9 cellular contexts compared by ENCODE assay signal in genomic region chr11:35182317-35182939, GRCh38. TPM values are rescaled to one million over a fixed set of nuclear protein-coding genes. Genes with fewer than 3 reads are reported as not detected.
DNase-seq lines count a peak whose midpoint lies in the region; ATAC-seq and FAIRE-seq lines count a peak whose summit lies in the region.
"Had no signal": no experiment of that assay in that cellular context is flagged by ENCODE, and none has a peak within 500 bp of the region (broad histone marks: within the 10 kb centered on the region; RNA-seq: fewer than 3 reads in every experiment).

No MANE protein-coding gene starts in this region.

- WGBS in urinary bladder: 88% methylated on average over 6 of the region's 6 CpGs

- no peak for ATAC-seq in stimulated activated naive CD8-positive, alpha-beta T cell treated with anti-CD3 and anti-CD28 coated beads, Interleukin-15, Interleukin-2, amounts not matched to agents 100 U/mL and 50 U/mL, for 24 hours
- ATAC-seq in HG02840 (IDR thresholded peaks at IDR 0.05; ENCODE audit: low FRiP score, unreplicated experiment): peak; percentile 56
- ATAC-seq in T-cell (replicated peaks in 1 of 4): peak in 1 of 4 experiments; percentile 5

- DNase-seq in stimulated activated naive CD8-positive, alpha-beta T cell treated with anti-CD3 and anti-CD28 coated beads, Interleukin-15, Interleukin-2, amounts not matched to agents 100 U/mL and 50 U/mL, for 24 hours: no peak
- DNase-seq in T-cell (no peak), NCI-H1048 (lab: John Stamatoyannopoulos, UW) (no peak), frontal cortex (ENCODE audit: low spot score in 2 of 2) (no peak)
- DNase-seq in central memory CD4-positive, alpha-beta T cell: no peak

- no peak for FAIRE-seq in frontal cortex (lab: Jason Lieb, UNC)

- H3K4me3 ChIP-seq in urinary bladder (ENCODE audit: low read depth, low read length): no peak overlapping the region
- H3K4me3 ChIP-seq: BLaER1 treated with 17β-estradiol and CSF1 and Interleukin-3, amounts not matched to agents 10 nM and 100 nM had no signal

- peaks cover 94% of the 10 kb centered on the region for H3K36me3 Mint-ChIP-seq in stimulated activated naive CD8-positive, alpha-beta T cell treated with anti-CD3 and anti-CD28 coated beads, Interleukin-15, Interleukin-2, amounts not matched to agents 100 ng/mL and 50 ng/mL, for 24 hours (ENCODE audit: low read depth)
- peaks cover 79% of the 10 kb centered on the region for H3K36me3 Mint-ChIP-seq in T-cell

- CTCF ChIA-PET in T-cell (lab: Charles Lee): interaction anchor here (0.7 to 1.5 kb wide), 6 partner anchors 10 to 185 kb away, joined by 3 to 5 read pairs (median 5); no protein-coding TSS in a partner anchor

- no peak overlapping the region for H3K4me3 Mint-ChIP-seq in stimulated activated naive CD8-positive, alpha-beta T cell treated with anti-CD3 and anti-CD28 coated beads, Interleukin-15, Interleukin-2, amounts not matched to agents 100 ng/mL and 50 ng/mL, for 24 hours
- H3K4me3 Mint-ChIP-seq in T-cell: peak overlapping the region; percentile 18 to 23 (median 21)

- peak overlapping the region; percentile 2 for H3K27ac ChIP-seq in urinary bladder (ENCODE audit: low read depth)
- H3K27ac ChIP-seq: BLaER1 treated with 17β-estradiol and CSF1 and Interleukin-3, amounts not matched to agents 10 nM and 100 nM had no signal

- H3K36me3 ChIP-seq in urinary bladder (ENCODE audit: insufficient read depth): peaks cover 2% of the 10 kb centered on the region

- H3K4me1 Mint-ChIP-seq in stimulated activated naive CD8-positive, alpha-beta T cell treated with anti-CD3 and anti-CD28 coated beads, Interleukin-15, Interleukin-2, amounts not matched to agents 100 ng/mL and 50 ng/mL, for 24 hours (ENCODE audit: low read depth): peaks cover 88% of the 10 kb centered on the region
- peaks cover 82 to 88% (median 86%) of the 10 kb centered on the region in 3 donors for H3K4me1 Mint-ChIP-seq in T-cell

- no peaks in the 10 kb centered on the region for H3K9me3 Mint-ChIP-seq in stimulated activated naive CD8-positive, alpha-beta T cell treated with anti-CD3 and anti-CD28 coated beads, Interleukin-15, Interleukin-2, amounts not matched to agents 100 ng/mL and 50 ng/mL, for 24 hours
- H3K9me3 Mint-ChIP-seq in T-cell: no peaks in the 10 kb centered on the region

- no peaks in the 10 kb centered on the region for H3K27me3 Mint-ChIP-seq in stimulated activated naive CD8-positive, alpha-beta T cell treated with anti-CD3 and anti-CD28 coated beads, Interleukin-15, Interleukin-2, amounts not matched to agents 100 ng/mL and 50 ng/mL, for 24 hours
- no peaks in the 10 kb centered on the region for H3K27me3 Mint-ChIP-seq in T-cell

- H3K4me1 ChIP-seq in urinary bladder (ENCODE audit: insufficient read depth): no peaks in the 10 kb centered on the region

- POLR2A ChIA-PET in T-cell (lab: Charles Lee): interaction anchor here (0.6 to 2.9 kb wide), 9 partner anchors 8 to 265 kb away, joined by 3 to 25 read pairs (median 4); no protein-coding TSS in a partner anchor

- H3K27ac Mint-ChIP-seq in stimulated activated naive CD8-positive, alpha-beta T cell treated with anti-CD3 and anti-CD28 coated beads, Interleukin-15, Interleukin-2, amounts not matched to agents 100 ng/mL and 50 ng/mL, for 24 hours: peak overlapping the region; percentile 9
- peak overlapping the region; percentile 92 to 94 for H3K27ac Mint-ChIP-seq in T-cell

RNA-seq across cellular contexts. Expression of gene CD44, which starts 43.5 kb away (rescaled TPM):
- total RNA-seq in T-cell (1,000 to 10,000 TPM in 1 of 5 donors, 100 to 1,000 TPM in 4; 732 to 1,108 (median 781) TPM), urinary bladder (225 TPM), frontal cortex (4.1 TPM)
- polyA plus RNA-seq in urinary bladder: 152 TPM

Comparison
In these comparisons a context has a peak if more than half of its experiments do, and no peak if none do; other contexts are left out.
1. RNA of gene CD44, which starts 43.5 kb away (total RNA-seq): 732 to 1,108 TPM in T-cell and 225 TPM in urinary bladder (single experiment); 4.1 TPM in frontal cortex (single experiment); every median in the first group is over 10 times any median in the second.